In the genomic region with DNA sequence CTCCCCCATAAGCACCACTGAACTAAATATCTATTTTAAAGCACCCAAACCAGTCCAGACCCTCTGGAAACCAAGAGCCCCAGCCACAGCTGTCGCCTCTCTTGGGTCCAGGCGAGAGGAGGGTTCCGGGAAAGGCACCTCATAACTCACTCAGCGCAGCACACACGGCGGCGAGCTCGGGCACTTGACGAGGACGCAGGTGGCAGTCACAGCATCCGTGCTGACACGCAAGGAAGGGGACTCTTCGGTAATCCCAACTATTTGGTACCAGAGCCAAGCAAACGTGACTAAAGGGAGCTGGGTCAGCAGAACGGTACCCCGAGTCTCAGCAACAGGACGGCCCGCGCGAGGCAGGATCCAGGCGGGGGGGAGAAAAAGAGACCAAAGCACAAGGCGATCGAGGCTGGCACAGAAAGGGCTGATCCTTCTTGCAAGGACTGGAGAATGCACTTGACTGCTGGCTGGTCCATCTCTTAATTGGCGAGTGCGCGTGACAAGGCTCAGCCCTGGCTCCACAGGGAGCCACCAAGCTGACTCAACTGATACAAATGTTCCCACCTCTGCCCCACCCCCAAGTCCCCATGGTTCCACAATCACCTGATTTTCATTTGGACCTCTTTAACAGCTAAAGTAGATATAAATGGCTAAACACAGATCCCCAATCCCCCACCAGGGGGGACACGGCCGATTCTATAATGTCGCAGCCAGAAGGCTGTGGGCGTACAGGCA, we compare ENCODE assay signal across 9 cellular contexts. TPM values are rescaled to one million over a fixed set of nuclear protein-coding genes. Genes with fewer than 3 reads are reported as not detected.
"Had no signal": no experiment of that assay in that cellular context is flagged by ENCODE, and none has a peak within 500 bp of the region (broad histone marks: within the 10 kb centered on the region; RNA-seq: fewer than 3 reads in every experiment).

No MANE protein-coding gene starts in this region.

RNA-seq across cellular contexts. Expression of gene PADI6, which starts 36.0 kb away (rescaled TPM):
- total RNA-seq: activated B cell treated with CpG ODN at 0.5 μM for 24 hours; activated CD4-positive, alpha-beta T cell treated with anti-CD3 and anti-CD28 coated beads, Interleukin-2, amount 10 ng/mL, durations not matched to agents 24 days and 14 days; activated CD8-positive, alpha-beta memory T cell treated with anti-CD3 and anti-CD28 coated beads, Interleukin-2, amount 10 ng/mL, durations not matched to agents 7 days and 5 days; activated T-helper 1 cell treated with anti-CD3 and anti-CD28 coated beads, Interleukin-12 subunit alpha, Interleukin-12 subunit beta, Interleukin-2, Interleukin-4 antibody, amounts not matched to agents 30 ng/mL and 10 ng/mL and 1 ng/mL, durations not matched to agents 14 hours and 24 hours and 36 hours; aorta; cardiac septum; LHCN-M2; PC-3; SK-MEL-5 had no signal
- polyA plus RNA-seq: aorta had no signal
